In the genomic region with DNA sequence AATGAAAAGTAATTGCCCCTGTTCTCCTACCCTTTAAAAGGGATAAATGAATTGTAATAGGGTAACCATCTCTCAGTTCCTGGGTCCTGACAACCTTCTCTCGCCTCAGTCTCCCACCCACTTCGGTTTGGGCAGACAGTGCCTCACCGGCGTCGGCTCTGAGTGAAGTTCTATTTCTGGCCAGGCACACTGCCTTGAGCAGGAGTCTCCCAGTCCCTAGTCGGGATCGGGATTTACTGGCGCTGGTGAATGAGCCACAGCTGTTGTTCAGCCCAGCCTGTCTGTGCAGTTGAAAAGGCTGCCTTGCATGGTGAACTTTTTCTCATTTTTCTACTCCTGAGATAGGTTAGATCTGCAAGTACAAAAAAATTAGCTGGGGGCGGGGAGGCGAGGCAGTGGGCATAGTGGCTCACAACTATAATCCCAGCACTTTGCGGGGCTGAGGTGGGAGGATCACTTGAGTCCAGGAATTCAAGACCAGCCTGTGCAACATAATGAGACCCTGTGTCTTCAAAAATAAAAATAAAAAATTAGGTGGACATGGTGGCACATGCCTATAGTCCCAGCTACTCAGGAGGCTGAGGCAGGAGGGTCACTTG, we compare ENCODE assay signal across 18 cellular contexts. TPM values are rescaled to one million over a fixed set of nuclear protein-coding genes. Genes with fewer than 3 reads are reported as not detected.
DNase-seq lines count a peak whose midpoint lies in the region; ATAC-seq, FAIRE-seq and TF ChIP-seq lines count a peak whose summit lies in the region.
"Had no signal": no experiment of that assay in that cellular context is flagged by ENCODE, and none has a peak within 500 bp of the region (broad histone marks: within the 10 kb centered on the region; RNA-seq: fewer than 3 reads in every experiment).

No MANE protein-coding gene starts in this region.

- peaks cover 0 to 44% (median 24%) of the 10 kb centered on the region in 4 donors for H3K4me1 ChIP-seq in tibial artery
- peaks cover 0 to 6% of the 10 kb centered on the region in 2 donors for H3K4me1 ChIP-seq in small intestine (ENCODE audit: control insufficient read depth in 2 of 2, insufficient read depth in 1 of 2, low read depth in 1 of 2, low read length in 1 of 2)
- H3K4me1 ChIP-seq: breast epithelium had no signal

- H3K9me3 ChIP-seq in tibial artery (no peaks in the 10 kb centered on the region), small intestine (ENCODE audit: control insufficient read depth, low read depth) (no peaks in the 10 kb centered on the region)
- H3K9me3 ChIP-seq: breast epithelium, right lobe of liver had no signal

- peak overlapping the region; percentile 31 to 86 (median 57) for H3K27ac Mint-ChIP-seq in naive B cell
- H3K27ac Mint-ChIP-seq: type B pancreatic cell had no signal

- H3K27me3 Mint-ChIP-seq in naive B cell, result no peaks in the 10 kb centered on the region
- H3K27me3 Mint-ChIP-seq: type B pancreatic cell had no signal

- no peaks in the 10 kb centered on the region for H3K36me3 Mint-ChIP-seq in naive B cell

- H3K36me3 ChIP-seq in tibial artery (peaks cover 0 to 1% (median 0%) of the 10 kb centered on the region in 3 donors), small intestine (ENCODE audit: control insufficient read depth in 2 of 2, insufficient read depth in 2 of 2, low read length in 2 of 2) (peaks cover 0 to 3% of the 10 kb centered on the region in 2 donors)
- H3K36me3 ChIP-seq: breast epithelium, right lobe of liver had no signal

- 68 to 90% (median 89%) methylated on average over 11 of the region's 11 CpGs for WGBS in small intestine, 3 donors

- ATAC-seq in naive B cell (ENCODE audit: low read depth in 2 of 2), result no peak
- ATAC-seq in HG03175 (IDR thresholded peaks at IDR 0.05; ENCODE audit: unreplicated experiment), result no peak

- no peak overlapping the region for H3K4me3 Mint-ChIP-seq in naive B cell
- H3K4me3 Mint-ChIP-seq: type B pancreatic cell had no signal

- peaks cover 31 to 65% (median 59%) of the 10 kb centered on the region in 3 donors for H3K4me1 Mint-ChIP-seq in naive B cell

- H3K27me3 ChIP-seq in tibial artery, result no peaks in the 10 kb centered on the region
- H3K27me3 ChIP-seq in small intestine (ENCODE audit: control insufficient read depth in 2 of 2, insufficient read depth in 2 of 2, low read length in 2 of 2), result no peaks in the 10 kb centered on the region
- H3K27me3 ChIP-seq: breast epithelium, right lobe of liver had no signal

- intact Hi-C loops in tibial artery (cut with DNase I; ENCODE audit: low total_unique reads), result no loop called here

- FAIRE-seq in small intestine (lab: Jason Lieb, UNC), result no peak

- H3K4me3 ChIP-seq in fibroblast of the aortic adventitia (ENCODE audit: low read depth, low read length) (no peak overlapping the region), tibial artery (no peak overlapping the region), small intestine (ENCODE audit: low read depth in 1 of 2, low read length in 2 of 2) (no peak overlapping the region)
- H3K4me3 ChIP-seq: breast epithelium, right lobe of liver had no signal

- no peaks in the 10 kb centered on the region for H3K9me3 Mint-ChIP-seq in naive B cell
- H3K9me3 Mint-ChIP-seq: type B pancreatic cell had no signal

- TF ChIP-seq CTCF in fibroblast of the aortic adventitia (IDR thresholded peaks at IDR 0.05; ENCODE audit: insufficient read depth, low read length) (no peak), tibial artery (IDR thresholded peaks at IDR 0.05) (no peak)

- H3K27ac ChIP-seq in tibial artery (peak overlapping the region; percentile 27 to 41), small intestine (ENCODE audit: low read depth in 1 of 2, low read length in 1 of 2) (no peak overlapping the region)
- H3K27ac ChIP-seq: 22Rv1, right lobe of liver had no signal

- peak; percentile 72 for DNase-seq in DMS 273 (lab: John Stamatoyannopoulos, UW; ENCODE audit: unreplicated experiment)
- DNase-seq in DMS 273 treated with DMSO at 0.1 percent for 48 hours (lab: John Stamatoyannopoulos, UW), result no peak
- peak; percentile 59 for DNase-seq in fibroblast of the aortic adventitia (ENCODE audit: low read depth)
- no peak for DNase-seq in naive B cell
- DNase-seq in tibial artery, result no peak
- no peak for DNase-seq in small intestine
- no peak for DNase-seq in NCI-H2171 (lab: John Stamatoyannopoulos, UW)
- DNase-seq: activated CD4-positive, alpha-beta T cell treated with anti-CD3 and anti-CD28 coated beads for 1 hour; Calu3; NCI-H2081 treated with DMSO at 0.1 percent for 48 hours; OCI-M1; right lobe of liver had no signal

RNA-seq across cellular contexts. Expression of a gene that starts 7.4 kb away (rescaled TPM):
- 19.3 and 76.5 TPM in 2 replicates for total RNA-seq in fibroblast of the aortic adventitia (ENCODE audit: low replicate concordance)
- polyA plus RNA-seq in naive B cell (ENCODE audit: low read depth in 6 of 6), result 10 to 100 TPM in 3 of 6 donors, 1 to 10 TPM in 3; 1.9 to 13.7 (median 8.9) TPM
- polyA plus RNA-seq in small intestine, result 10 to 100 TPM; 18.6 to 29.0 (median 23.2) TPM

RNA-seq across cellular contexts. Expression of a gene that starts 44.5 kb away (rescaled TPM):
- 0.54 and 0.65 TPM in 2 replicates for total RNA-seq in fibroblast of the aortic adventitia (ENCODE audit: low replicate concordance)
- polyA plus RNA-seq in naive B cell (ENCODE audit: low read depth in 6 of 6), result 1 to 10 TPM in 1 of 6 donors, under 1 TPM in 1, not detected in 4; 0.73 to 1.3 TPM
- 10 to 100 TPM; 10.4 to 51.2 (median 39.2) TPM for polyA plus RNA-seq in small intestine

RNA-seq across cellular contexts. Expression of a gene that starts 50.8 kb away (rescaled TPM):
- total RNA-seq in fibroblast of the aortic adventitia (ENCODE audit: low replicate concordance), result not detected in 2 replicates
- polyA plus RNA-seq in naive B cell (ENCODE audit: low read depth in 6 of 6) (not detected), small intestine (10 to 100 TPM; 27.0 to 61.3 (median 45.9) TPM)
- total RNA-seq: breast epithelium, Calu3, epithelial cell of proximal tubule, mononuclear cell had no signal

Comparison
In these comparisons a context has a peak if more than half of its experiments do, and no peak if none do; other contexts are left out.
1. DNase-seq: peak in DMS 273 (single experiment) and fibroblast of the aortic adventitia (single experiment); none in DMS 273 treated with DMSO at 0.1 percent for 48 hours (single experiment), naive B cell (single experiment), tibial artery (0 of 2), small intestine (single experiment) and NCI-H2171 (single experiment).
2. H3K27ac ChIP-seq: peak in tibial artery (2 of 2); none in small intestine (0 of 2).
3. RNA of a gene that starts 44.5 kb away (polyA plus RNA-seq): 10.4 to 51.2 TPM in small intestine; 0.73 to 1.3 TPM in naive B cell; every median in the first group is over 4 times any median in the second.
4. RNA of a gene that starts 50.8 kb away (polyA plus RNA-seq): 27.0 to 61.3 TPM in small intestine; not detected in naive B cell; every median in the first group is over 10 times any median in the second.